ENCODE assay signal across 8 cellular contexts in genomic region chr16:15022194-15022593, GRCh38. TPM values are rescaled to one million over a fixed set of nuclear protein-coding genes. Genes with fewer than 3 reads are reported as not detected.
A peak's percentile ranks its signal among the peaks of the same experiment; 100 is the strongest.
DNase-seq lines count a peak whose midpoint lies in the region; ATAC-seq and TF ChIP-seq lines count a peak whose summit lies in the region.
"Not testable (repeated sequence)": the region's sequence is repeated elsewhere in the genome, so short reads cannot be mapped to it uniquely, and the experiment has no call there.

No MANE protein-coding gene starts in this region.

- not testable (repeated sequence) for H3K36me3 ChIP-seq in parathyroid adenoma (ENCODE audit: control insufficient read depth, insufficient read depth, low read length)

- not testable (repeated sequence) for H3K9ac ChIP-seq in parathyroid adenoma

- ATAC-seq in GM18858 (IDR thresholded peaks at IDR 0.05; ENCODE audit: unreplicated experiment) (peak; percentile 66), HG03060 (IDR thresholded peaks at IDR 0.05; ENCODE audit: low read depth, unreplicated experiment) (peak; percentile 79)
- peak; percentile 95 to 99 for ATAC-seq in activated naive CD4-positive, alpha-beta T cell treated with anti-CD3 and anti-CD28 coated beads, Interleukin-2, amount 50 U/mL, for 72 hours

- H3K4me3 Mint-ChIP-seq in glutamatergic neuron (ENCODE audit: unreplicated experiment), result not testable (repeated sequence)

- H3K27ac ChIP-seq in parathyroid adenoma, result not testable (repeated sequence)

- not testable (repeated sequence) for H3K4me1 ChIP-seq in parathyroid adenoma

- not testable (repeated sequence) for H3K4me2 ChIP-seq in parathyroid adenoma (ENCODE audit: low read length)

- TF ChIP-seq CTCF in AG09309 (IDR thresholded peaks at IDR 0.05; ENCODE audit: control insufficient read depth, insufficient read depth, low read depth, low read length, missing control alignments), result peak; percentile 35
- peak; percentile 65 for TF ChIP-seq CTCF in glutamatergic neuron (IDR thresholded peaks at IDR 0.05; ENCODE audit: partially characterized antibody, unreplicated experiment)
- TF ChIP-seq CTCF in parathyroid adenoma (IDR thresholded peaks at IDR 0.05), result peak; percentile 23

- not testable (repeated sequence) for H3K27me3 ChIP-seq in parathyroid adenoma (ENCODE audit: control insufficient read depth, insufficient read depth, low read length)

- H2AFZ ChIP-seq in parathyroid adenoma, result not testable (repeated sequence)

- H3K79me2 ChIP-seq in parathyroid adenoma, result not testable (repeated sequence)

- H3K4me1 Mint-ChIP-seq in glutamatergic neuron (ENCODE audit: low read depth, unreplicated experiment), result not testable (repeated sequence)

- not testable (repeated sequence) for H3K36me3 Mint-ChIP-seq in activated naive CD4-positive, alpha-beta T cell treated with anti-CD3 and anti-CD28 coated beads, Interleukin-2, amount 50 U/mL, for 72 hours; glutamatergic neuron (ENCODE audit: unreplicated experiment)

- not testable (repeated sequence) for H3K9me3 ChIP-seq in parathyroid adenoma (ENCODE audit: control insufficient read depth, low read length)

- not testable (repeated sequence) for H3K4me3 ChIP-seq in AG09309 (ENCODE audit: control insufficient read depth, low read depth, low read length); parathyroid adenoma (ENCODE audit: low read depth, low read length)

- not testable (repeated sequence) for H3K27ac Mint-ChIP-seq in activated naive CD4-positive, alpha-beta T cell treated with anti-CD3 and anti-CD28 coated beads, Interleukin-2, amount 50 U/mL, for 72 hours
- H3K27ac Mint-ChIP-seq in glutamatergic neuron (ENCODE audit: unreplicated experiment), result peak overlapping the region; percentile 34

- DNase-seq in AG09309 (ENCODE audit: low read depth); activated naive CD4-positive, alpha-beta T cell treated with anti-CD3 and anti-CD28 coated beads, Interleukin-2, amount 50 U/mL, for 72 hours (ENCODE audit: low spot score in 2 of 2); glutamatergic neuron: not testable (repeated sequence)
- peak; percentile 53 for DNase-seq in NCI-H1694 treated with DMSO at 0.1 percent for 48 hours (lab: John Stamatoyannopoulos, UW)
- peak; percentile 34 to 71 (median 37) for DNase-seq in T-helper 1 cell

- H3K27me3 Mint-ChIP-seq in glutamatergic neuron (ENCODE audit: unreplicated experiment), result not testable (repeated sequence)

- H3K9me3 Mint-ChIP-seq in activated naive CD4-positive, alpha-beta T cell treated with anti-CD3 and anti-CD28 coated beads, Interleukin-2, amount 50 U/mL, for 72 hours; glutamatergic neuron (ENCODE audit: unreplicated experiment): not testable (repeated sequence)

RNA-seq across cellular contexts. Expression of gene NTAN1, which starts 33.7 kb away (rescaled TPM):
- 10 to 100 TPM; 37.4 to 59.2 TPM for total RNA-seq in activated naive CD4-positive, alpha-beta T cell treated with anti-CD3 and anti-CD28 coated beads, Interleukin-2, amount 50 U/mL, for 72 hours
- total RNA-seq in glutamatergic neuron (ENCODE audit: unreplicated experiment), result 71.1 TPM

RNA-seq across cellular contexts. Expression of gene PDXDC1, which starts 47.4 kb away (rescaled TPM):
- total RNA-seq in activated naive CD4-positive, alpha-beta T cell treated with anti-CD3 and anti-CD28 coated beads, Interleukin-2, amount 50 U/mL, for 72 hours, result 10 to 100 TPM; 50.6 to 80.4 TPM
- total RNA-seq in glutamatergic neuron (ENCODE audit: unreplicated experiment), result 81.3 TPM
